In the genomic region with DNA sequence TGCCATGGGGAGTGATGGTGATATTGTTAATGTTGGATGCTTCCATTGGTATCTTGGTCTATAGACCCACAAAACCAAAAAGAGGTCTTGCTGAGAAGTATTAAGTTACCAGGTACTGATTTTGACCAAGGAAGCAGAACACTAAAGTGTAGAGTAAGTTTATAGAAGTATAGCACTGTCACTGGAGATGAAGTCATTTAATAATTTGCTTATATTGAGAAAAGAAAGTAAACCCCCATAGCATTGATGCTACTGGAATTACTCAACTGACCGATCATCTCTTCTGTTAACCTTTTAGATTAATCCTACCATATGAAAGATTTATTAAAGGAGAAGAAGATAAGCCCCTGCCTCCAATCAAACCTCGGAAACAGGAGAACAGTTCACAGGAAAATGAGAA, we compare ENCODE assay signal across 1 cellular context.
TF ChIP-seq lines count a peak whose summit lies in the region.

No MANE protein-coding gene starts in this region.

TF ChIP-seq in SK-N-SH, 30 proteins besides CTCF, POLR2A, EP300 and RAD21 (continued from another document):
- TF ChIP-seq EZH2phosphoT487 (IDR thresholded peaks at IDR 0.05; ENCODE audit: borderline replicate concordance, low read depth), result no peak
- TF ChIP-seq IRF3 (IDR thresholded peaks at IDR 0.05; ENCODE audit: low read depth, low read length), result no peak
- no peak for TF ChIP-seq FOXJ3 (CRISPR knock-in tag; IDR thresholded peaks at IDR 0.05)
- no peak for TF ChIP-seq RCOR1 (IDR thresholded peaks at IDR 0.05; ENCODE audit: low read length)
- TF ChIP-seq TCF12 (IDR thresholded peaks at IDR 0.05), result no peak
- no peak for TF ChIP-seq RFX5 (IDR thresholded peaks at IDR 0.05; ENCODE audit: low read length)
- no peak for TF ChIP-seq MXI1 (IDR thresholded peaks at IDR 0.05; ENCODE audit: low read depth, low read length)
- TF ChIP-seq, protein P1, sequence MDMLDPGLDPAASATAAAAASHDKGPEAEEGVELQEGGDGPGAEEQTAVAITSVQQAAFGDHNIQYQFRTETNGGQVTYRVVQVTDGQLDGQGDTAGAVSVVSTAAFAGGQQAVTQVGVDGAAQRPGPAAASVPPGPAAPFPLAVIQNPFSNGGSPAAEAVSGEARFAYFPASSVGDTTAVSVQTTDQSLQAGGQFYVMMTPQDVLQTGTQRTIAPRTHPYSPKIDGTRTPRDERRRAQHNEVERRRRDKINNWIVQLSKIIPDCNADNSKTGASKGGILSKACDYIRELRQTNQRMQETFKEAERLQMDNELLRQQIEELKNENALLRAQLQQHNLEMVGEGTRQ (IDR thresholded peaks at IDR 0.05; ENCODE audit: borderline replicate concordance, low read depth, low read length), result no peak
- TF ChIP-seq TAF1 (IDR thresholded peaks at IDR 0.05; ENCODE audit: borderline replicate concordance, low read depth, low read length), result no peak
- TF ChIP-seq TEAD4 (IDR thresholded peaks at IDR 0.05; ENCODE audit: borderline replicate concordance, insufficient read depth), result no peak
- TF ChIP-seq, protein P2, sequence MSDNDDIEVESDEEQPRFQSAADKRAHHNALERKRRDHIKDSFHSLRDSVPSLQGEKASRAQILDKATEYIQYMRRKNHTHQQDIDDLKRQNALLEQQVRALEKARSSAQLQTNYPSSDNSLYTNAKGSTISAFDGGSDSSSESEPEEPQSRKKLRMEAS (IDR thresholded peaks at IDR 0.05; ENCODE audit: low read depth), result no peak
- no peak for TF ChIP-seq FOXM1 (IDR thresholded peaks at IDR 0.05; ENCODE audit: low read depth)
TF ChIP-seq in SK-N-SH: peak in this region for 0.
